19 cellular contexts compared by ENCODE assay signal in genomic region chr4:83503974-83504373, GRCh38. TPM values are rescaled to one million over a fixed set of nuclear protein-coding genes. Genes with fewer than 3 reads are reported as not detected.
DNase-seq lines count a peak whose midpoint lies in the region; ATAC-seq and TF ChIP-seq lines count a peak whose summit lies in the region.
"Had no signal": no experiment of that assay in that cellular context is flagged by ENCODE, and none has a peak within 500 bp of the region (broad histone marks: within the 10 kb centered on the region; RNA-seq: fewer than 3 reads in every experiment).

No MANE protein-coding gene starts in this region.

- no peaks in the 10 kb centered on the region for H3K79me2 ChIP-seq in DND-41 (ENCODE audit: insufficient read depth, low read length)

- no peaks in the 10 kb centered on the region for H3K9me3 ChIP-seq in DND-41 (ENCODE audit: insufficient read depth, low read length, severe bottlenecking)
- no peaks in the 10 kb centered on the region for H3K9me3 ChIP-seq in left lung
- H3K9me3 ChIP-seq: colonic mucosa, tibial nerve had no signal

- peaks cover under 1% of the 10 kb centered on the region for H3K9me3 Mint-ChIP-seq in activated T-helper 17 cell treated with anti-CD3 and anti-CD28 coated beads, Interleukin-2, amount 50 U/mL, for 72 hours
- H3K9me3 Mint-ChIP-seq: memory B cell; T-helper 2 cell treated with Interferon-gamma antibody and Interleukin-4, amounts not matched to agents 5 μg/mL and 100 μg/mL, for 36 hours had no signal

- H3K4me3 Mint-ChIP-seq in activated T-helper 17 cell treated with anti-CD3 and anti-CD28 coated beads, Interleukin-2, amount 50 U/mL, for 72 hours: peak overlapping the region; percentile 37
- H3K4me3 Mint-ChIP-seq: memory B cell; T-helper 2 cell treated with Interferon-gamma antibody and Interleukin-4, amounts not matched to agents 5 μg/mL and 100 μg/mL, for 36 hours had no signal

- peaks cover 11% of the 10 kb centered on the region for H3K4me1 ChIP-seq in DND-41 (ENCODE audit: insufficient read depth, low read length)
- no peaks in the 10 kb centered on the region for H3K4me1 ChIP-seq in left lung
- H3K4me1 ChIP-seq: colonic mucosa, SJCRH30, tibial nerve had no signal

- H3K27me3 ChIP-seq in DND-41 (ENCODE audit: insufficient read depth, low read length, poor library complexity) (no peaks in the 10 kb centered on the region), left lung (no peaks in the 10 kb centered on the region)
- H3K27me3 ChIP-seq: colonic mucosa, tibial nerve had no signal

- no peaks in the 10 kb centered on the region for H3K36me3 Mint-ChIP-seq in activated T-helper 17 cell treated with anti-CD3 and anti-CD28 coated beads, Interleukin-2, amount 50 U/mL, for 72 hours (ENCODE audit: low read depth)
- H3K36me3 Mint-ChIP-seq: memory B cell, naive B cell had no signal

- intact Hi-C loops in left lung (cut with DNase I): no loop called here

- H3K4me3 ChIP-seq in DND-41 (ENCODE audit: low read depth in 1 of 2, low read length in 2 of 2): no peak overlapping the region
- H3K4me3 ChIP-seq in left lung: no peak overlapping the region
- H3K4me3 ChIP-seq: colonic mucosa, PC-9, SJCRH30, tibial nerve had no signal

- ATAC-seq in DND-41 (ENCODE audit: insufficient read depth, low read depth): peak; percentile 83
- ATAC-seq in activated T-helper 17 cell treated with anti-CD3 and anti-CD28 coated beads, Interleukin-2, amount 50 U/mL, for 72 hours (replicated peaks): no peak
- peak; percentile 13 for ATAC-seq in left lung
- ATAC-seq in GM18517 (IDR thresholded peaks at IDR 0.05; ENCODE audit: unreplicated experiment): no peak
- no peak for ATAC-seq in HG02623 (IDR thresholded peaks at IDR 0.05; ENCODE audit: unreplicated experiment)

- H4K20me1 ChIP-seq in DND-41 (ENCODE audit: insufficient read depth, low read length): no peaks in the 10 kb centered on the region

- H3K4me1 Mint-ChIP-seq in activated T-helper 17 cell treated with anti-CD3 and anti-CD28 coated beads, Interleukin-2, amount 50 U/mL, for 72 hours: peaks cover under 1% of the 10 kb centered on the region

- DNase-seq in activated T-cell treated with anti-CD3 and anti-CD28 coated beads for 1 hour (ENCODE audit: low read depth) (peak; percentile 5), DND-41 (peak; percentile 48), left lung (no peak), KG1 (lab: John Stamatoyannopoulos, UW) (no peak)
- DNase-seq in activated T-cell treated with anti-CD3 and anti-CD28 coated beads, Interleukin-2, amount 50 U/mL, for 48 hours: no peak
- DNase-seq: colonic mucosa, hippocampal formation, kidney, naive B cell, NCI-H1694 treated with DMSO at 0.1 percent for 48 hours, NCI-H774, PC-9, SJCRH30 had no signal

- no peak overlapping the region for H3K27ac Mint-ChIP-seq in activated T-helper 17 cell treated with anti-CD3 and anti-CD28 coated beads, Interleukin-2, amount 50 U/mL, for 72 hours
- H3K27ac Mint-ChIP-seq: memory B cell; T-helper 2 cell treated with Interferon-gamma antibody and Interleukin-4, amounts not matched to agents 5 μg/mL and 100 μg/mL, for 36 hours had no signal

- peak overlapping the region; percentile 43 for H3K27ac ChIP-seq in DND-41 (ENCODE audit: low read length)
- H3K27ac ChIP-seq in left lung: peak overlapping the region in 1 of 2 donors; percentile 26
- H3K27ac ChIP-seq: colonic mucosa, PC-9, SJCRH30, tibial nerve had no signal

- peak overlapping the region; percentile 78 for H2AFZ ChIP-seq in DND-41 (ENCODE audit: low read depth, low read length)

- H3K36me3 ChIP-seq in DND-41 (ENCODE audit: insufficient read depth, low read length) (no peaks in the 10 kb centered on the region), left lung (no peaks in the 10 kb centered on the region)
- H3K36me3 ChIP-seq: colonic mucosa, SJCRH30, tibial nerve had no signal

- H3K27me3 Mint-ChIP-seq in activated T-helper 17 cell treated with anti-CD3 and anti-CD28 coated beads, Interleukin-2, amount 50 U/mL, for 72 hours: peaks cover under 1% of the 10 kb centered on the region
- H3K27me3 Mint-ChIP-seq: memory B cell had no signal

- TF ChIP-seq CTCF in DND-41 (IDR thresholded peaks at IDR 0.05; ENCODE audit: borderline replicate concordance, extremely low read depth, low read length, poor library complexity, severe bottlenecking) (no peak), left lung (IDR thresholded peaks at IDR 0.05) (no peak)

- no peak overlapping the region for H3K9ac ChIP-seq in DND-41 (ENCODE audit: low read depth, low read length)

- H3K4me2 ChIP-seq in DND-41 (ENCODE audit: insufficient read depth, low read length): no peak overlapping the region
- H3K4me2 ChIP-seq: PC-9 had no signal

RNA-seq across cellular contexts. Expression of gene ABRAXAS1, which starts 19.1 kb away (rescaled TPM):
- total RNA-seq in activated T-helper 17 cell treated with anti-CD3 and anti-CD28 coated beads, Interleukin-2, amount 50 U/mL, for 72 hours: 10 to 100 TPM; 12.4 to 16.1 TPM
- 10 to 100 TPM; 10.7 to 11.6 TPM for total RNA-seq in left lung

RNA-seq across cellular contexts. Expression of gene GPAT3, which starts 31.9 kb away (rescaled TPM):
- 1 to 10 TPM; 5.6 to 8.8 TPM for total RNA-seq in activated T-helper 17 cell treated with anti-CD3 and anti-CD28 coated beads, Interleukin-2, amount 50 U/mL, for 72 hours
- 10 to 100 TPM in 1 of 2 donors, 1 to 10 TPM in 1; 5.7 to 16.6 TPM for total RNA-seq in left lung

RNA-seq across cellular contexts. Expression of gene MRPS18C, which starts 48.1 kb away (rescaled TPM):
- total RNA-seq in activated T-helper 17 cell treated with anti-CD3 and anti-CD28 coated beads, Interleukin-2, amount 50 U/mL, for 72 hours: 10 to 100 TPM; 53.1 to 70.8 TPM
- 10 to 100 TPM; 28.5 to 40.5 TPM for total RNA-seq in left lung

RNA-seq across cellular contexts. Expression of gene HELQ, which starts 48.4 kb away (rescaled TPM):
- total RNA-seq in activated T-helper 17 cell treated with anti-CD3 and anti-CD28 coated beads, Interleukin-2, amount 50 U/mL, for 72 hours: 10 to 100 TPM; 11.4 to 15.1 TPM
- 10 to 100 TPM; 13.1 to 18.4 TPM for total RNA-seq in left lung

Comparison
In these comparisons a context has a peak if more than half of its experiments do, and no peak if none do; other contexts are left out.
1. DNase-seq: peak in activated T-cell treated with anti-CD3 and anti-CD28 coated beads for 1 hour (single experiment) and DND-41 (single experiment); none in activated T-cell treated with anti-CD3 and anti-CD28 coated beads, Interleukin-2, amount 50 U/mL, for 48 hours (0 of 2), left lung (0 of 2) and KG1 (single experiment).
2. ATAC-seq: peak in DND-41 (single experiment) and left lung (single experiment); none in activated T-helper 17 cell treated with anti-CD3 and anti-CD28 coated beads, Interleukin-2, amount 50 U/mL, for 72 hours (single experiment), GM18517 (single experiment) and HG02623 (single experiment).